Comparison of ENCODE assay signal across 20 cellular contexts in the genomic region with DNA sequence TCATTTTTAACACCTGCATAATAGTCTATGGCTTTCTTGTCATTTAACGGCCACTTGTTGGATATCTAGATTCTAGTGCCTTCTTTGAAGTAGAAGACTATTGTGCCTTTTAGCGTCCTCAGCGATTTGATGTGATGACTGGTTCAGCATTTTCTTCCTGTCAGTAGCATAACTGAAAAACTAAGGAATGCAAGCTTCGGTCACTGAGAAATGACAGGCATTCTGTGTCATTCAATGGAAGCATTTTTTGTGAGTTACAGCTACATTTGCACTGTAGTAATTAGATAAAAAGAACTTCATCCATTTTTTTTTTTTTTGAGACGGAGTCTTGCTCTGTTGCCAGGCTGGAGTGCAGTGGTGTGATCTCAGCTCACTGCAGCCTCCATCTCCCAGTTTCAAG.
"Had no signal": no experiment of that assay in that cellular context is flagged by ENCODE, and none has a peak within 500 bp of the region (broad histone marks: within the 10 kb centered on the region; RNA-seq: fewer than 3 reads in every experiment).

No MANE protein-coding gene starts in this region.

- H3K27me3 ChIP-seq: gastroesophageal sphincter, heart left ventricle, tibial artery, uterus had no signal

- DNase-seq: activated CD4-positive, alpha-beta T cell treated with anti-CD3 and anti-CD28 coated beads for 1 hour; activated CD8-positive, alpha-beta memory T cell treated with anti-CD3 and anti-CD28 coated beads for 24 hours; activated CD8-positive, alpha-beta memory T cell treated with anti-CD3 and anti-CD28 coated beads, Interleukin-2, amount 50 U/mL, for 48 hours; activated effector memory CD4-positive, alpha-beta T cell treated with anti-CD3 and anti-CD28 coated beads, Interleukin-2, amount 50 U/mL, for 16 hours; activated naive CD4-positive, alpha-beta T cell treated with anti-CD3 and anti-CD28 coated beads, Interleukin-2, amount 50 U/mL, for 16 hours; activated T-cell treated with anti-CD3 and anti-CD28 coated beads, Interleukin-2, amount 50 U/mL, for 72 hours; caudate nucleus; endodermal cell; heart left ventricle; left ventricle myocardium inferior; nephron progenitor cell; occipital lobe; stimulated activated CD4-positive, alpha-beta T cell treated with anti-CD3 and anti-CD28 coated beads, Interleukin-2, amount 100 ng/mL, for 24 hours; stimulated activated naive CD4-positive, alpha-beta T cell treated with Interleukin-2 at 50 U/mL for 16 hours; T-helper 2 cell; tibial artery; uterus had no signal

- H3K27ac ChIP-seq: epithelial cell of prostate, gastroesophageal sphincter, heart left ventricle, left ventricle myocardium inferior, tibial artery, uterus, VCaP had no signal

- H3K9me3 ChIP-seq: gastroesophageal sphincter, heart left ventricle, left ventricle myocardium inferior, tibial artery, uterus had no signal

- ATAC-seq: activated T-cell treated with anti-CD3 and anti-CD28 coated beads, Interleukin-2, amount 50 U/mL, for 72 hours had no signal

- H3K36me3 ChIP-seq: gastroesophageal sphincter, left ventricle myocardium inferior, uterus had no signal

- H3K4me3 ChIP-seq: gastroesophageal sphincter, heart left ventricle, left ventricle myocardium inferior, tibial artery, uterus had no signal

- H3K4me1 ChIP-seq: gastroesophageal sphincter, heart left ventricle, left ventricle myocardium inferior, uterus had no signal
